21 cellular contexts compared by ENCODE assay signal in genomic region chr9:98391406-98391805, GRCh38.
DNase-seq lines count a peak whose midpoint lies in the region; ATAC-seq, FAIRE-seq and TF ChIP-seq lines count a peak whose summit lies in the region.
"Had no signal": no experiment of that assay in that cellular context is flagged by ENCODE, and none has a peak within 500 bp of the region (broad histone marks: within the 10 kb centered on the region; RNA-seq: fewer than 3 reads in every experiment).

No MANE protein-coding gene starts in this region.

- H3F3A ChIP-seq in Loucy (ENCODE audit: low read depth), result no peaks in the 10 kb centered on the region
- no peaks in the 10 kb centered on the region for H3F3A ChIP-seq in neural progenitor cell (ENCODE audit: low read depth)

- CTCF ChIA-PET in activated CD8-positive, alpha-beta memory T cell treated with anti-CD3 and anti-CD28 coated beads, Interleukin-2, amount 10 ng/mL, durations not matched to agents 7 days and 5 days (lab: Charles Lee), result no interaction called here
- CTCF ChIA-PET in K562 (lab: Yijun Ruan, JAX; ENCODE audit: low intra/inter-chr PET ratio), result no interaction called here

- no peak for TF ChIP-seq RAD21 in K562 (CRISPR knock-in tag; conservative IDR thresholded peaks at IDR 0.05 in 1 of 2, IDR thresholded peaks at IDR 0.05 in 1 of 2)

- TF ChIP-seq CTCF in Loucy (conservative IDR thresholded peaks at IDR 0.05; ENCODE audit: low read length), result no peak
- no peak for TF ChIP-seq CTCF in K562 (IDR thresholded peaks at IDR 0.05 in 2 of 3, conservative IDR thresholded peaks at IDR 0.05 in 1 of 3; ENCODE audit: insufficient read depth in 2 of 3, low read depth in 1 of 3, low read length in 3 of 3)
- no peak for TF ChIP-seq CTCF in neural progenitor cell (IDR thresholded peaks at IDR 0.05)
- no peak for TF ChIP-seq CTCF in WERI-Rb-1 (IDR thresholded peaks at IDR 0.05; ENCODE audit: low read depth, low read length)

- TF ChIP-seq EP300 in K562 (IDR thresholded peaks at IDR 0.05; ENCODE audit: low read length), result no peak

- no peak for FAIRE-seq in K562 (lab: Jason Lieb, UNC)
- FAIRE-seq: A204.1, colon had no signal

- H2AFZ ChIP-seq in Loucy (ENCODE audit: low read length) (peak overlapping the region; percentile 78; the same call in 1 of the 2 replicates), K562 (ENCODE audit: low read depth, low read length) (no peak overlapping the region), neural progenitor cell (replicated peaks) (no peak overlapping the region)

- ATAC-seq in activated CD8-positive, alpha-beta memory T cell treated with anti-CD3 and anti-CD28 coated beads, Interleukin-2, amount 10 ng/mL, durations not matched to agents 7 days and 5 days, result no peak
- ATAC-seq in K562 (no peak), HG03045 (IDR thresholded peaks at IDR 0.05; ENCODE audit: unreplicated experiment) (no peak)
- ATAC-seq: body of pancreas, left lung, Right ventricle myocardium inferior had no signal

- H3K4me2 ChIP-seq in Loucy (ENCODE audit: low read depth, low read length, poor library complexity, severe bottlenecking) (no peak overlapping the region), K562 (ENCODE audit: insufficient read depth, low read length) (no peak overlapping the region), neural progenitor cell (no peak overlapping the region)

- no peak overlapping the region for H3K4me3 Mint-ChIP-seq in activated CD8-positive, alpha-beta memory T cell treated with anti-CD3 and anti-CD28 coated beads, Interleukin-2, amount 10 ng/mL, durations not matched to agents 7 days and 5 days
- H3K4me3 Mint-ChIP-seq in neural progenitor cell, result no peak overlapping the region

- POLR2A ChIA-PET in K562 (lab: Yijun Ruan, JAX), result no interaction called here

- H3K4me1 ChIP-seq in Loucy (ENCODE audit: insufficient read depth, low read length, poor library complexity, severe bottlenecking) (peaks cover 9% of the 10 kb centered on the region), K562 (replicated peaks in 1 of 2; ENCODE audit: control insufficient read depth in 2 of 2, insufficient read depth in 2 of 2, low read length in 2 of 2) (no peaks in the 10 kb centered on the region), neural progenitor cell (peaks cover 5% of the 10 kb centered on the region)
- H3K4me1 ChIP-seq: body of pancreas, left lung, upper lobe of left lung had no signal

- in situ Hi-C loops in K562 (cut with MboI), result no loop called here

- no peaks in the 10 kb centered on the region for H3K27me3 ChIP-seq in Loucy (ENCODE audit: insufficient read depth, low read length, poor library complexity, severe bottlenecking)
- H3K27me3 ChIP-seq in K562 (ENCODE audit: control insufficient read depth in 2 of 2, insufficient read depth in 2 of 2, low read length in 2 of 2), result no peaks in the 10 kb centered on the region; a peak in 1 of 5 replicates
- H3K27me3 ChIP-seq in neural progenitor cell, result no peaks in the 10 kb centered on the region
- no peaks in the 10 kb centered on the region for H3K27me3 ChIP-seq in WERI-Rb-1 (ENCODE audit: insufficient read depth, low read depth, severe bottlenecking)
- H3K27me3 ChIP-seq: body of pancreas, left lung, neutrophil, upper lobe of left lung had no signal

- DNase-seq in activated CD8-positive, alpha-beta memory T cell treated with anti-CD3 and anti-CD28 coated beads, Interleukin-2, amount 10 ng/mL, durations not matched to agents 7 days and 5 days, result no peak
- no peak for DNase-seq in activated CD8-positive, alpha-beta memory T cell treated with anti-CD3 and anti-CD28 coated beads for 24 hours
- DNase-seq in K562 (ENCODE audit: extremely low read depth in 1 of 4, low spot score in 3 of 4) (no peak), neural progenitor cell (ENCODE audit: low spot score) (no peak), hepatic stellate cell (ENCODE audit: low spot score) (no peak), WERI-Rb-1 (no peak)
- DNase-seq: activated CD4-positive, alpha-beta T cell treated with anti-CD3 and anti-CD28 coated beads, Interleukin-2, amount 50 U/mL, for 4 hours; body of pancreas; glutamatergic neuron; left lung; NCI-H1930; NCI-H2227 treated with DMSO at 0.1 percent for 48 hours; NCI-H748 treated with DMSO at 0.1 percent for 48 hours; stimulated activated CD4-positive, alpha-beta T cell treated with anti-CD3 and anti-CD28 coated beads, Interleukin-2, amount 100 ng/mL, for 24 hours; upper lobe of left lung had no signal

- TF ChIP-seq POLR2A in K562 (conservative IDR thresholded peaks at IDR 0.05), result no peak

- peak overlapping the region; percentile 44 for H3K27ac Mint-ChIP-seq in activated CD8-positive, alpha-beta memory T cell treated with anti-CD3 and anti-CD28 coated beads, Interleukin-2, amount 10 ng/mL, durations not matched to agents 7 days and 5 days
- H3K27ac Mint-ChIP-seq in neural progenitor cell, result peak overlapping the region; percentile 22

- H3K27me3 Mint-ChIP-seq in activated CD8-positive, alpha-beta memory T cell treated with anti-CD3 and anti-CD28 coated beads, Interleukin-2, amount 10 ng/mL, durations not matched to agents 7 days and 5 days, result peaks cover 9% of the 10 kb centered on the region
- no peaks in the 10 kb centered on the region for H3K27me3 Mint-ChIP-seq in neural progenitor cell (ENCODE audit: insufficient read depth, low read depth)

- WGBS in K562 (ENCODE audit: insufficient coverage, low coverage, missing lambda C conversion rate), result 46% methylated on average over 7 of the region's 7 CpGs

- H3K36me3 ChIP-seq in Loucy (ENCODE audit: insufficient read depth, low read length) (no peaks in the 10 kb centered on the region), K562 (ENCODE audit: control insufficient read depth, insufficient read depth, low read length) (no peaks in the 10 kb centered on the region), neural progenitor cell (no peaks in the 10 kb centered on the region), WERI-Rb-1 (peaks cover 54% of the 10 kb centered on the region)
- H3K36me3 ChIP-seq: left lung, neutrophil, upper lobe of left lung had no signal

- H3K9ac ChIP-seq in Loucy (ENCODE audit: low read depth, low read length, poor library complexity, severe bottlenecking) (peak overlapping the region; percentile 30), K562 (ENCODE audit: insufficient read depth in 1 of 2, low read depth in 2 of 2, low read length in 2 of 2) (no peak overlapping the region), neural progenitor cell (no peak overlapping the region)

- H3K9me3 Mint-ChIP-seq in activated CD8-positive, alpha-beta memory T cell treated with anti-CD3 and anti-CD28 coated beads, Interleukin-2, amount 10 ng/mL, durations not matched to agents 7 days and 5 days (ENCODE audit: low read depth), result no peaks in the 10 kb centered on the region
- peaks cover 3% of the 10 kb centered on the region for H3K9me3 Mint-ChIP-seq in neural progenitor cell

- intact Hi-C loops in K562 (cut with micrococcal nuclease), result no loop called here

- no peaks in the 10 kb centered on the region for H4K20me1 ChIP-seq in Loucy (ENCODE audit: insufficient read depth, low read length, poor library complexity, severe bottlenecking)
- H4K20me1 ChIP-seq in K562 (replicated peaks; ENCODE audit: control insufficient read depth, insufficient read depth, low read length), result no peaks in the 10 kb centered on the region
- no peaks in the 10 kb centered on the region for H4K20me1 ChIP-seq in neural progenitor cell (ENCODE audit: low read depth)

- H3K27ac ChIP-seq in K562 (ENCODE audit: extremely low read depth, low read depth, low read length) (no peak overlapping the region), neural progenitor cell (no peak overlapping the region), WERI-Rb-1 (no peak overlapping the region)
- H3K27ac ChIP-seq: body of pancreas, left lung, neutrophil, upper lobe of left lung had no signal

- H3K79me2 ChIP-seq in Loucy (ENCODE audit: insufficient read depth, low read length), result no peaks in the 10 kb centered on the region
- no peaks in the 10 kb centered on the region for H3K79me2 ChIP-seq in K562 (ENCODE audit: control insufficient read depth, insufficient read depth, low read length)
- H3K79me2 ChIP-seq in neural progenitor cell (ENCODE audit: low read depth), result no peaks in the 10 kb centered on the region

- H3K9me1 ChIP-seq in K562 (ENCODE audit: control insufficient read depth, insufficient read depth, low read length), result no peaks in the 10 kb centered on the region

- H3K4me3 ChIP-seq in Loucy (ENCODE audit: low read length, poor library complexity, severe bottlenecking), result no peak overlapping the region
- no peak overlapping the region for H3K4me3 ChIP-seq in K562
- H3K4me3 ChIP-seq in neural progenitor cell, result no peak overlapping the region
- H3K4me3 ChIP-seq in WERI-Rb-1 (ENCODE audit: low read depth, low read length), result no peak overlapping the region
- H3K4me3 ChIP-seq: body of pancreas, left lung, upper lobe of left lung had no signal

- H3K36me3 Mint-ChIP-seq in activated CD8-positive, alpha-beta memory T cell treated with anti-CD3 and anti-CD28 coated beads, Interleukin-2, amount 10 ng/mL, durations not matched to agents 7 days and 5 days, result no peaks in the 10 kb centered on the region
- no peaks in the 10 kb centered on the region for H3K36me3 Mint-ChIP-seq in neural progenitor cell

- no peaks in the 10 kb centered on the region for H3K9me2 ChIP-seq in Loucy (replicated peaks; ENCODE audit: low read depth, low read length)

- no TSS peak for BruUV-seq in K562 (replicated peaks; lab: Mats Ljungman, UMichigan)

- H3K9me3 ChIP-seq in Loucy (ENCODE audit: insufficient read depth, low read depth, low read length), result no peaks in the 10 kb centered on the region
- no peaks in the 10 kb centered on the region for H3K9me3 ChIP-seq in K562 (replicated peaks; ENCODE audit: control insufficient read depth, insufficient read depth, low read depth, low read length)
- H3K9me3 ChIP-seq in neural progenitor cell (ENCODE audit: low read depth), result no peaks in the 10 kb centered on the region
- peaks cover 4% of the 10 kb centered on the region for H3K9me3 ChIP-seq in WERI-Rb-1 (ENCODE audit: severe bottlenecking)
- H3K9me3 ChIP-seq: body of pancreas, left lung, neutrophil, upper lobe of left lung had no signal

- peaks cover 4% of the 10 kb centered on the region for H3K4me1 Mint-ChIP-seq in activated CD8-positive, alpha-beta memory T cell treated with anti-CD3 and anti-CD28 coated beads, Interleukin-2, amount 10 ng/mL, durations not matched to agents 7 days and 5 days
- no peaks in the 10 kb centered on the region for H3K4me1 Mint-ChIP-seq in neural progenitor cell

TF ChIP-seq in K562, 482 proteins besides CTCF, POLR2A, EP300 and RAD21:
- TF ChIP-seq CBFA2T3 (IDR thresholded peaks at IDR 0.05) (no peak), NFIC (IDR thresholded peaks at IDR 0.05) (peak; percentile 84), SMARCE1 (IDR thresholded peaks at IDR 0.05) (no peak)
TF ChIP-seq in K562: peak in this region for 1.
